In the genomic region with DNA sequence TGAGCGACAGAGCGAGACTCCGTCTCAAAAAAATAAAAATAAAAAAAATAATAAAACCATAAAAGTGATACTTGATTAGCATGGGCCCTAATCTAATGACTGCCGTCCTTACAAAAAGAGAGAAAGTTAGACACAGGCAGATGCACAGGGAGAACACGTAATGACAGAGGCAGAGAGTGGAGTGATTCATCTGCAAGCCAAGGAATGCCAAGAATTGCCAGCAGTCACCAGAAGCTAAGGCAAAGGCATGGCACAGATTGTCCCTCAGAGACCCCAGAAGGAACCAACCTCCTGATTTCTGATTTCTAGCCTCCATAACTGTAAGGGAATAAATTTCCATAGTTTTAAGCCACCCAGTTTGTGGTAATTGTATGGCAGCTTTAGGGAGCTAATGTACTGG, we compare ENCODE assay signal across 21 cellular contexts.
"Had no signal": no experiment of that assay in that cellular context is flagged by ENCODE, and none has a peak within 500 bp of the region (broad histone marks: within the 10 kb centered on the region; RNA-seq: fewer than 3 reads in every experiment).

No MANE protein-coding gene starts in this region.

- H3K4me2 ChIP-seq: hepatocyte had no signal

- H3K9me3 Mint-ChIP-seq: activated CD8-positive, alpha-beta T cell treated with anti-CD3 and anti-CD28 coated beads for 36 hours; activated naive CD4-positive, alpha-beta T cell treated with anti-CD3 and anti-CD28 coated beads, Interleukin-2, amount 10 ng/mL, durations not matched to agents 7 days and 5 days; activated T-cell treated with anti-CD3 and anti-CD28 coated beads, Interleukin-2, amount 50 U/mL, for 4 hours had no signal

- H3K79me2 ChIP-seq: hepatocyte had no signal

- H3K9me3 ChIP-seq: psoas muscle, stomach had no signal

- H3K4me3 ChIP-seq: hepatocyte, left lung, psoas muscle, stomach had no signal

- H3K4me3 Mint-ChIP-seq: activated CD4-positive, alpha-beta T cell treated with anti-CD3 and anti-CD28 coated beads, Interleukin-2, amount 10 ng/mL, durations not matched to agents 24 days and 14 days; activated CD8-positive, alpha-beta T cell treated with anti-CD3 and anti-CD28 coated beads for 36 hours; activated naive CD4-positive, alpha-beta T cell treated with anti-CD3 and anti-CD28 coated beads, Interleukin-2, amount 10 ng/mL, durations not matched to agents 7 days and 5 days; activated T-cell treated with anti-CD3 and anti-CD28 coated beads, Interleukin-2, amount 50 U/mL, for 4 hours; dendritic cell treated with granulocyte-macrophage colony-stimulating factor and Interleukin-4, amounts not matched to agents 40 ng/mL and 50 ng/mL, for 4 days; neural crest cell; type B pancreatic cell had no signal

- DNase-seq: activated CD4-positive, alpha-beta T cell treated with anti-CD3 and anti-CD28 coated beads, Interleukin-2, amount 10 ng/mL, durations not matched to agents 24 days and 14 days; activated CD8-positive, alpha-beta T cell treated with anti-CD3 and anti-CD28 coated beads for 36 hours; activated naive CD4-positive, alpha-beta T cell treated with anti-CD3 and anti-CD28 coated beads, Interleukin-2, amount 10 ng/mL, durations not matched to agents 7 days and 5 days; activated T-cell treated with anti-CD3 and anti-CD28 coated beads, Interleukin-2, amount 50 U/mL, for 4 hours; effector memory CD4-positive, alpha-beta T cell; foreskin keratinocyte; kidney; left lung; mammary epithelial cell; midbrain; psoas muscle; right cardiac atrium; small intestine; stimulated activated CD4-positive, alpha-beta T cell treated with anti-CD3 and anti-CD28 coated beads, Interleukin-4, amount 100 ng/mL, for 1 hour; stomach; T-helper 1 cell; T-helper 9 cell had no signal

- H3K27me3 Mint-ChIP-seq: activated naive CD4-positive, alpha-beta T cell treated with anti-CD3 and anti-CD28 coated beads, Interleukin-2, amount 10 ng/mL, durations not matched to agents 7 days and 5 days had no signal

- H3K27ac Mint-ChIP-seq: activated CD4-positive, alpha-beta T cell treated with anti-CD3 and anti-CD28 coated beads, Interleukin-2, amount 10 ng/mL, durations not matched to agents 24 days and 14 days; activated CD8-positive, alpha-beta T cell treated with anti-CD3 and anti-CD28 coated beads for 36 hours; activated naive CD4-positive, alpha-beta T cell treated with anti-CD3 and anti-CD28 coated beads, Interleukin-2, amount 10 ng/mL, durations not matched to agents 7 days and 5 days; dendritic cell treated with granulocyte-macrophage colony-stimulating factor and Interleukin-4, amounts not matched to agents 40 ng/mL and 50 ng/mL, for 4 days; type B pancreatic cell had no signal

- H3K27me3 ChIP-seq: foreskin keratinocyte, hepatocyte, stomach had no signal

- H3K4me1 ChIP-seq: foreskin keratinocyte had no signal

- ATAC-seq: activated CD8-positive, alpha-beta T cell treated with anti-CD3 and anti-CD28 coated beads for 36 hours; activated T-cell treated with anti-CD3 and anti-CD28 coated beads, Interleukin-2, amount 50 U/mL, for 4 hours; foreskin keratinocyte; left lung; psoas muscle; right cardiac atrium had no signal

- H3K36me3 Mint-ChIP-seq: activated naive CD4-positive, alpha-beta T cell treated with anti-CD3 and anti-CD28 coated beads, Interleukin-2, amount 10 ng/mL, durations not matched to agents 7 days and 5 days; type B pancreatic cell had no signal

- H3K27ac ChIP-seq: foreskin keratinocyte, hepatocyte, left lung, psoas muscle, stomach had no signal

- H2AFZ ChIP-seq: hepatocyte had no signal

- H3K36me3 ChIP-seq: left lung, stomach had no signal
